In the genomic region with DNA sequence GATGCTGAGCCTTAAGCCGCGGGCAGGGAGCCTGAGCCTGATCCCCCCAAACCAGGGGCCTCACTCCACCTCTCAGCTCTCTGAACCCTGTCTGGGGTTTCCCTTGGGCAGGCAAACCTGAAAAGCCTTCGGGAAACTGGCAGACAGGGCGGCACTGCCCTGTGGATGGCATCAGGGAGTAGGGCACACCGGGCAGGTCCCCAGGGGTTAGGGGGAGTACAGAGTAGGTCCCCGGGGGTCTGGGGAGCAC, we compare ENCODE assay signal across 7 cellular contexts. TPM values are rescaled to one million over a fixed set of nuclear protein-coding genes. Genes with fewer than 3 reads are reported as not detected.
A peak's percentile ranks its signal among the peaks of the same experiment; 100 is the strongest.
DNase-seq lines count a peak whose midpoint lies in the region; ATAC-seq, FAIRE-seq and TF ChIP-seq lines count a peak whose summit lies in the region.

No MANE protein-coding gene starts in this region.

- H4K91ac ChIP-seq in IMR-90 (ENCODE audit: insufficient read depth, low read depth, low read length), result no peak overlapping the region

- H3K23ac ChIP-seq in IMR-90 (ENCODE audit: low read depth, low read length), result no peak overlapping the region

- peak overlapping the region; percentile 65; the same call in 1 of the 2 replicates for H4K5ac ChIP-seq in IMR-90 (ENCODE audit: low read depth, low read length)

- H3K4me2 ChIP-seq in IMR-90 (ENCODE audit: low read depth, low read length), result no peak overlapping the region

- no peak overlapping the region; a peak in 1 of 4 replicates for H4K8ac ChIP-seq in IMR-90 (ENCODE audit: low read depth in 2 of 2, low read length in 2 of 2)

- H3K18ac ChIP-seq in IMR-90 (ENCODE audit: low read depth, low read length), result no peak overlapping the region

- H3K9ac ChIP-seq in IMR-90 (ENCODE audit: low read depth, low read length) (no peak overlapping the region), kidney (ENCODE audit: low read length in 2 of 2) (peak overlapping the region in 1 of 2 donors; percentile 12)

- CTCF ChIA-PET in IMR-90 (lab: Yijun Ruan, JAX), result no interaction called here
- CTCF ChIA-PET in GM10248 (lab: Yijun Ruan, JAX), result interaction anchor here (1.1 to 3.4 kb wide), 2 partner anchors 29 to 115 kb away, joined by 3 to 9 read pairs; no protein-coding TSS in a partner anchor

- H2BK15ac ChIP-seq in IMR-90 (ENCODE audit: low read depth, low read length), result no peak overlapping the region

- intact Hi-C loops in IMR-90 (cut with micrococcal nuclease) (no loop called here), kidney (cut with DNase I) (no loop called here)
- intact Hi-C loops in activated T-helper 2 cell treated with anti-CD3 and anti-CD28 coated beads, Interferon-gamma antibody, Interleukin-2, Interleukin-4, amounts not matched to agents 10 μg/mL and 5 μg/mL and 100 μg/mL, durations not matched to agents 14 hours and 24 hours and 36 hours (cut with micrococcal nuclease), result no loop called here

- H3K9me3 ChIP-seq in IMR-90 (ENCODE audit: control insufficient read depth, insufficient read depth, low read length), result no peaks in the 10 kb centered on the region
- H3K9me3 ChIP-seq in kidney (ENCODE audit: control insufficient read depth in 1 of 2, low read length in 2 of 2), result no peaks in the 10 kb centered on the region

- POLR2A ChIA-PET in IMR-90 (lab: Charles Lee; ENCODE audit: unreplicated experiment), result no interaction called here
- POLR2A ChIA-PET in GM10248 (lab: Yijun Ruan, JAX), result no interaction called here

- H2AFZ ChIP-seq in IMR-90 (replicated peaks; ENCODE audit: low read length, poor library complexity), result no peak overlapping the region

- peak overlapping the region; percentile 90 for H3K27ac Mint-ChIP-seq in activated T-helper 2 cell treated with anti-CD3 and anti-CD28 coated beads, Interferon-gamma antibody, Interleukin-2, Interleukin-4, amounts not matched to agents 10 μg/mL and 5 μg/mL and 100 μg/mL, durations not matched to agents 14 hours and 24 hours and 36 hours

- no peak overlapping the region for H3K4ac ChIP-seq in IMR-90 (ENCODE audit: low read depth, low read length)

- H3K9me1 ChIP-seq in IMR-90 (ENCODE audit: insufficient read depth, low read length), result 0 out of 2 replicates have a peak, but pooled peaks cover 4% of the 10 kb centered on the region

- no peaks in the 10 kb centered on the region for H3K27me3 ChIP-seq in IMR-90 (ENCODE audit: control insufficient read depth, insufficient read depth, low read length)

- H3K4me3 ChIP-seq in IMR-90 (ENCODE audit: insufficient read depth, low read depth, low read length) (no peak overlapping the region), kidney (ENCODE audit: low read length in 2 of 2) (no peak overlapping the region)

- H3K27me3 Mint-ChIP-seq in activated T-helper 2 cell treated with anti-CD3 and anti-CD28 coated beads, Interferon-gamma antibody, Interleukin-2, Interleukin-4, amounts not matched to agents 10 μg/mL and 5 μg/mL and 100 μg/mL, durations not matched to agents 14 hours and 24 hours and 36 hours (ENCODE audit: low read depth), result no peaks in the 10 kb centered on the region

- H3K36me3 ChIP-seq in IMR-90 (ENCODE audit: control insufficient read depth, insufficient read depth, low read length) (peaks cover 54% of the 10 kb centered on the region), kidney (ENCODE audit: control insufficient read depth in 1 of 2, insufficient read depth in 2 of 2, low read length in 2 of 2) (peaks cover 3 to 48% of the 10 kb centered on the region in 2 donors)

- H2AK5ac ChIP-seq in IMR-90 (ENCODE audit: low read depth, low read length), result no peak overlapping the region; the same call in 1 of the 2 replicates

- peak overlapping the region; percentile 44 for H2AK9ac ChIP-seq in IMR-90 (replicated peaks; ENCODE audit: low read depth, low read length, poor library complexity)

- TF ChIP-seq CTCF in IMR-90 (conservative IDR thresholded peaks at IDR 0.05; ENCODE audit: low read depth, low read length) (no peak), kidney (IDR thresholded peaks at IDR 0.05; ENCODE audit: borderline replicate concordance, extremely low read depth, insufficient read depth) (no peak), GM10248 (IDR thresholded peaks at IDR 0.05; ENCODE audit: control extremely low read depth, extremely low read depth, low read depth, missing control alignments) (no peak)

- H3K79me1 ChIP-seq in IMR-90 (ENCODE audit: low read depth in 1 of 2, low read length in 2 of 2), result peaks cover 5 to 30% of the 10 kb centered on the region in 2 experiments; a peak in 3 of 4 replicates

- WGBS in IMR-90 (ENCODE audit: extremely low coverage in 2 of 2, insufficient read length in 1 of 2), 2 experiments, result 100% methylated on average over 2 of the region's 6 CpGs; no CpG with 5 or more reads in 1 of the 2 experiments

- H3K4me3 Mint-ChIP-seq in activated T-helper 2 cell treated with anti-CD3 and anti-CD28 coated beads, Interferon-gamma antibody, Interleukin-2, Interleukin-4, amounts not matched to agents 10 μg/mL and 5 μg/mL and 100 μg/mL, durations not matched to agents 14 hours and 24 hours and 36 hours (ENCODE audit: low read depth), result peak overlapping the region; percentile 75

- H2BK20ac ChIP-seq in IMR-90 (ENCODE audit: low read depth, low read length), result no peak overlapping the region

- no peak overlapping the region for H3K56ac ChIP-seq in IMR-90 (ENCODE audit: extremely low read depth, insufficient read depth, low read length)

- peaks cover 2% of the 10 kb centered on the region for H3K4me1 Mint-ChIP-seq in activated T-helper 2 cell treated with anti-CD3 and anti-CD28 coated beads, Interferon-gamma antibody, Interleukin-2, Interleukin-4, amounts not matched to agents 10 μg/mL and 5 μg/mL and 100 μg/mL, durations not matched to agents 14 hours and 24 hours and 36 hours (ENCODE audit: low read depth)

- no peak for TF ChIP-seq POLR2A in IMR-90 (IDR thresholded peaks at IDR 0.05; ENCODE audit: low read depth, low read length)

- FAIRE-seq in kidney (lab: Jason Lieb, UNC), result no peak

- no peak overlapping the region for H2BK120ac ChIP-seq in IMR-90 (ENCODE audit: low read depth, low read length)

- BruUV-seq in IMR-90 (replicated peaks; lab: Mats Ljungman, UMichigan), result no TSS peak

- H2BK5ac ChIP-seq in IMR-90 (ENCODE audit: low read depth, low read length, poor library complexity, severe bottlenecking), result peak overlapping the region; percentile 53

- no peak for TF ChIP-seq RAD21 in IMR-90 (IDR thresholded peaks at IDR 0.05; ENCODE audit: low read length)

- peaks cover 34% of the 10 kb centered on the region for H3K36me3 Mint-ChIP-seq in activated T-helper 2 cell treated with anti-CD3 and anti-CD28 coated beads, Interferon-gamma antibody, Interleukin-2, Interleukin-4, amounts not matched to agents 10 μg/mL and 5 μg/mL and 100 μg/mL, durations not matched to agents 14 hours and 24 hours and 36 hours (ENCODE audit: low read depth)

- in situ Hi-C loops in IMR-90 (cut with MboI; ENCODE audit: low sequenced_read_pairs), result no loop called here

- ATAC-seq in IMR-90 (ENCODE audit: low read depth), result no peak
- ATAC-seq in HG02938 (IDR thresholded peaks at IDR 0.05; ENCODE audit: unreplicated experiment), result no peak

- H3K4me1 ChIP-seq in IMR-90 (ENCODE audit: control insufficient read depth, insufficient read depth, low read length) (peaks cover 14% of the 10 kb centered on the region), kidney (ENCODE audit: control insufficient read depth in 1 of 2, insufficient read depth in 1 of 2, low read depth in 1 of 2, low read length in 2 of 2) (peaks cover 27 to 48% of the 10 kb centered on the region in 2 donors)

- H4K20me1 ChIP-seq in IMR-90 (ENCODE audit: insufficient read depth, low read length), result peaks cover 20% of the 10 kb centered on the region

- no peaks in the 10 kb centered on the region for H3K9me3 Mint-ChIP-seq in activated T-helper 2 cell treated with anti-CD3 and anti-CD28 coated beads, Interferon-gamma antibody, Interleukin-2, Interleukin-4, amounts not matched to agents 10 μg/mL and 5 μg/mL and 100 μg/mL, durations not matched to agents 14 hours and 24 hours and 36 hours

- dilution Hi-C loops in IMR-90 (cut with HindIII; ENCODE audit: low sequenced_read_pairs, unreplicated experiment), result no loop called here

- DNase-seq in IMR-90 (no peak), kidney (no peak), substantia nigra (lab: John Stamatoyannopoulos, UW) (no peak), SHP77 (lab: John Stamatoyannopoulos, UW) (no peak), GM10248 (ENCODE audit: extremely low spot score) (no peak)
- DNase-seq in activated T-helper 2 cell treated with anti-CD3 and anti-CD28 coated beads, Interferon-gamma antibody, Interleukin-2, Interleukin-4, amounts not matched to agents 10 μg/mL and 5 μg/mL and 100 μg/mL, durations not matched to agents 14 hours and 24 hours and 36 hours (ENCODE audit: low spot score), result no peak

- H3K27ac ChIP-seq in IMR-90 (ENCODE audit: insufficient read depth, low read length) (no peak overlapping the region), kidney (ENCODE audit: low read depth in 2 of 2, low read length in 2 of 2) (peak overlapping the region; percentile 87 to 89), substantia nigra (ENCODE audit: low read depth, low read length, poor library complexity, severe bottlenecking) (peak overlapping the region; percentile 92)

- H3K14ac ChIP-seq in IMR-90 (replicated peaks; ENCODE audit: low read depth, low read length), result no peak overlapping the region

RNA-seq across cellular contexts. Expression of a gene that starts 9.7 kb away (rescaled TPM):
- total RNA-seq in IMR-90 (2012; rRNA removed) (20.8 and 21.9 TPM in 2 replicates), kidney (190 TPM)
- polyA plus RNA-seq in IMR-90 (2012; rRNA removed) (31.8 and 37.5 TPM in 2 replicates), kidney (ENCODE audit: insufficient read depth, low read depth, low replicate concordance) (67.2 TPM)
- 25.9 and 51.6 TPM in 2 replicates for polyA plus RNA-seq in IMR-90 (2012; cell fraction: cytosol; rRNA removed)
- 57.0 and 142 TPM in 2 replicates for polyA plus RNA-seq in IMR-90 (2012; cell fraction: nucleus; rRNA removed; ENCODE audit: low replicate concordance)
- 161 and 176 TPM in 2 replicates for total RNA-seq in activated T-helper 2 cell treated with anti-CD3 and anti-CD28 coated beads, Interferon-gamma antibody, Interleukin-2, Interleukin-4, amounts not matched to agents 10 μg/mL and 5 μg/mL and 100 μg/mL, durations not matched to agents 14 hours and 24 hours and 36 hours

RNA-seq across cellular contexts. Expression of a gene that starts 25.8 kb away (rescaled TPM):
- 24.4 and 25.8 TPM in 2 replicates for total RNA-seq in IMR-90 (2012; rRNA removed)
- polyA plus RNA-seq in IMR-90 (2012; rRNA removed), result 65.7 and 67.1 TPM in 2 replicates
- polyA plus RNA-seq in IMR-90 (2012; cell fraction: cytosol; rRNA removed), result 38.7 and 95.6 TPM in 2 replicates
- 53.9 and 143 TPM in 2 replicates for polyA plus RNA-seq in IMR-90 (2012; cell fraction: nucleus; rRNA removed; ENCODE audit: low replicate concordance)
- total RNA-seq in activated T-helper 2 cell treated with anti-CD3 and anti-CD28 coated beads, Interferon-gamma antibody, Interleukin-2, Interleukin-4, amounts not matched to agents 10 μg/mL and 5 μg/mL and 100 μg/mL, durations not matched to agents 14 hours and 24 hours and 36 hours, result 41.3 and 47.0 TPM in 2 replicates
- 70.3 TPM for total RNA-seq in kidney
- polyA plus RNA-seq in kidney (ENCODE audit: insufficient read depth, low read depth, low replicate concordance), result 57.0 TPM

RNA-seq across cellular contexts. Expression of a gene that starts 54.8 kb away (rescaled TPM):
- total RNA-seq in IMR-90 (2012; rRNA removed), result 8.9 and 9.3 TPM in 2 replicates
- polyA plus RNA-seq in IMR-90 (2012; rRNA removed), result 26.5 and 28.8 TPM in 2 replicates
- 20.4 and 29.9 TPM in 2 replicates for polyA plus RNA-seq in IMR-90 (2012; cell fraction: cytosol; rRNA removed)
- 15.3 and 28.7 TPM in 2 replicates for polyA plus RNA-seq in IMR-90 (2012; cell fraction: nucleus; rRNA removed; ENCODE audit: low replicate concordance)
- 175 and 181 TPM in 2 replicates for total RNA-seq in activated T-helper 2 cell treated with anti-CD3 and anti-CD28 coated beads, Interferon-gamma antibody, Interleukin-2, Interleukin-4, amounts not matched to agents 10 μg/mL and 5 μg/mL and 100 μg/mL, durations not matched to agents 14 hours and 24 hours and 36 hours
- total RNA-seq in kidney, result 59.7 TPM
- polyA plus RNA-seq in kidney (ENCODE audit: insufficient read depth, low read depth, low replicate concordance), result 16.9 TPM

RNA-seq across cellular contexts. Expression of a gene that starts 55.4 kb away (rescaled TPM):
- 0.56 and 0.72 TPM in 2 replicates for total RNA-seq in IMR-90 (2012; rRNA removed)
- 2.8 and 3.4 TPM in 2 replicates for polyA plus RNA-seq in IMR-90 (2012; rRNA removed)
- 0.37 and 1.5 TPM in 2 replicates for polyA plus RNA-seq in IMR-90 (2012; cell fraction: cytosol; rRNA removed)
- 19.5 and 47.8 TPM in 2 replicates for polyA plus RNA-seq in IMR-90 (2012; cell fraction: nucleus; rRNA removed; ENCODE audit: low replicate concordance)
- total RNA-seq in activated T-helper 2 cell treated with anti-CD3 and anti-CD28 coated beads, Interferon-gamma antibody, Interleukin-2, Interleukin-4, amounts not matched to agents 10 μg/mL and 5 μg/mL and 100 μg/mL, durations not matched to agents 14 hours and 24 hours and 36 hours, result 7.6 and 9.5 TPM in 2 replicates
- total RNA-seq in kidney, result 4.3 TPM
- 8.9 TPM for polyA plus RNA-seq in kidney (ENCODE audit: insufficient read depth, low read depth, low replicate concordance)
